1 cellular context compared by ENCODE assay signal in the genomic region with DNA sequence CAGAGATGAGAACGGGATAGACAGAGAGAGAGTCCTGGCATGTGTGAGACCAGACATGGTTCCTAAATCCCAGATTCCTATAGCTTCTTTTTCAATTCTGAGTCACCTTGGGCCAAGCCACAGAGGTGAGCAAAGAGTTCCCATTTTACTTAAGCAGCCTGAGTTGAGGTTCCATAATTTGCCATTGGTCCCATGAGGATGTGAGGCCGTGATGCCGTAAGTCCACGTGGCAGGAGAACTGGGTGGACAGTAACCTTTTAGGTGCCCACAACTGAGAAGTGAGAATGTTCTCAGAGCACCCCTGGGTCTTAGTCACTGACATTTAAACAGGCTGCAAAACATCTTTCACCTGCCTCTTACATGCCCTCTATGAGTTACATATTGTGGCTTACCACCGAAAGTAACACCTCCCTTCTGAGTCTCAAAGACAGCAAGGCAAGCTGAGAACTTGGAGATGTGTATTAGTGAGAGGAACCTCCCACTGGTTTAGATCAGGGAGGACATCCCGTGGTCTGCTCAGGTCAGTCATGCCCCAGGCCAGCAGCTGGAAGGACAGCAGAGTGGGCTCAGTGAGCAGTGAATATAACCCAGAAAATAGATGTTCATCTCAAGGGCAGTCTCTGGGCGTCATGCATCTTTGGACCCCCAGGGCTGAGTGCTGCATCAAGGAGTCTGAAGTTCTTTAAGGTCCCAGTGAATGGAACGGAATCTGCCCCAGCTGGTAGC.
TF ChIP-seq lines count a peak whose summit lies in the region.

No MANE protein-coding gene starts in this region.

TF ChIP-seq in GM12878, 131 proteins besides CTCF, POLR2A, EP300 and RAD21 (continued from another document and continues in another):
- TF ChIP-seq, protein P1, sequence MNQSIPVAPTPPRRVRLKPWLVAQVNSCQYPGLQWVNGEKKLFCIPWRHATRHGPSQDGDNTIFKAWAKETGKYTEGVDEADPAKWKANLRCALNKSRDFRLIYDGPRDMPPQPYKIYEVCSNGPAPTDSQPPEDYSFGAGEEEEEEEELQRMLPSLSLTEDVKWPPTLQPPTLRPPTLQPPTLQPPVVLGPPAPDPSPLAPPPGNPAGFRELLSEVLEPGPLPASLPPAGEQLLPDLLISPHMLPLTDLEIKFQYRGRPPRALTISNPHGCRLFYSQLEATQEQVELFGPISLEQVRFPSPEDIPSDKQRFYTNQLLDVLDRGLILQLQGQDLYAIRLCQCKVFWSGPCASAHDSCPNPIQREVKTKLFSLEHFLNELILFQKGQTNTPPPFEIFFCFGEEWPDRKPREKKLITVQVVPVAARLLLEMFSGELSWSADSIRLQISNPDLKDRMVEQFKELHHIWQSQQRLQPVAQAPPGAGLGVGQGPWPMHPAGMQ (IDR thresholded peaks at IDR 0.05; ENCODE audit: borderline replicate concordance), result no peak
- TF ChIP-seq BMI1 (IDR thresholded peaks at IDR 0.05; ENCODE audit: borderline replicate concordance) (peak; percentile 78; the same call in 1 of the 2 replicates), KAT2A (conservative IDR thresholded peaks at IDR 0.05; ENCODE audit: control insufficient read depth, low read depth, low read length) (no peak), HDGF (IDR thresholded peaks at IDR 0.05) (peak; percentile 47; the same call in 1 of the 2 replicates), LARP7 (IDR thresholded peaks at IDR 0.05) (0 out of 2 replicates have a peak, but pooled peaks have one; percentile 57), TARDBP (IDR thresholded peaks at IDR 0.05; ENCODE audit: borderline replicate concordance) (peak; percentile 67; the same call in 1 of the 2 replicates), TCF3 (IDR thresholded peaks at IDR 0.05; ENCODE audit: borderline replicate concordance, insufficient read depth, low read depth, low read length) (peak; percentile 91), NRF1 (conservative IDR thresholded peaks at IDR 0.05; ENCODE audit: low read depth, low read length) (no peak), SUZ12 (IDR thresholded peaks at IDR 0.05; ENCODE audit: unreplicated experiment) (no peak), ETV6 (conservative IDR thresholded peaks at IDR 0.05 in 1 of 2, IDR thresholded peaks at IDR 0.05 in 1 of 2; ENCODE audit: borderline replicate concordance in 1 of 2, low read depth in 1 of 2) (peak in 1 of 2 experiments; percentile 47; a peak in 1 of 4 replicates), NR2F1 (conservative IDR thresholded peaks at IDR 0.05) (peak; percentile 96), CBX3 (IDR thresholded peaks at IDR 0.05; ENCODE audit: borderline replicate concordance, low read depth) (no peak), IRF4 (IDR thresholded peaks at IDR 0.05; ENCODE audit: low read depth, low read length) (peak; percentile 99), SREBF1 (IDR thresholded peaks at IDR 0.05; ENCODE audit: low read length) (peak; percentile 21; the same call in 1 of the 2 replicates), HCFC1 (IDR thresholded peaks at IDR 0.05; ENCODE audit: low read length) (no peak; the same call in 1 of the 2 replicates), RCOR1 (conservative IDR thresholded peaks at IDR 0.05; ENCODE audit: low read depth, low read length) (no peak), CHD1 (IDR thresholded peaks at IDR 0.05; ENCODE audit: low read depth, low read length) (0 out of 2 replicates have a peak, but pooled peaks have one; percentile 19), WRNIP1 (IDR thresholded peaks at IDR 0.05; ENCODE audit: borderline replicate concordance, low read depth, low read length) (no peak), RUNX3 (IDR thresholded peaks at IDR 0.05; ENCODE audit: low read length) (peak; percentile 99), ZNF274 (IDR thresholded peaks at IDR 0.05; ENCODE audit: insufficient read depth, insufficient read length) (no peak), ZNF207 (IDR thresholded peaks at IDR 0.05; ENCODE audit: borderline replicate concordance) (peak; percentile 93), KLF5 (IDR thresholded peaks at IDR 0.05; ENCODE audit: partially characterized antibody) (peak; percentile 47), BRCA1 (IDR thresholded peaks at IDR 0.05; ENCODE audit: low read depth, low read length) (no peak), FOS (IDR thresholded peaks at IDR 0.05; ENCODE audit: borderline replicate concordance, extremely low read depth, insufficient read length) (no peak), FOXM1 (IDR thresholded peaks at IDR 0.05; ENCODE audit: low read depth, low read length) (peak; percentile 91), NBN (IDR thresholded peaks at IDR 0.05) (peak; percentile 98), MTA3 (IDR thresholded peaks at IDR 0.05; ENCODE audit: borderline replicate concordance, low read length) (peak; percentile 97; the same call in 1 of the 2 replicates), SUPT20H (IDR thresholded peaks at IDR 0.05; ENCODE audit: borderline replicate concordance, control insufficient read depth, low read depth, low read length) (no peak), YY1 (IDR thresholded peaks at IDR 0.05; ENCODE audit: low read depth, low read length) (no peak; the same call in 1 of the 2 replicates), CBFB (IDR thresholded peaks at IDR 0.05; ENCODE audit: low read depth) (peak; percentile 98), CEBPB (IDR thresholded peaks at IDR 0.05; ENCODE audit: borderline replicate concordance in 1 of 2, low read depth in 2 of 2, low read length in 2 of 2) (no peak), IKZF2 (IDR thresholded peaks at IDR 0.05) (peak; percentile 98 to 99), BCL11A (IDR thresholded peaks at IDR 0.05; ENCODE audit: low read depth, low read length) (peak; percentile 98), EGR1 (IDR thresholded peaks at IDR 0.05; ENCODE audit: borderline replicate concordance in 1 of 2, low read depth in 2 of 2, low read length in 2 of 2) (0 out of 3 replicates have a peak, but pooled peaks of 1 of the 2 experiments have one; percentile 5)
- TF ChIP-seq, protein P2, sequence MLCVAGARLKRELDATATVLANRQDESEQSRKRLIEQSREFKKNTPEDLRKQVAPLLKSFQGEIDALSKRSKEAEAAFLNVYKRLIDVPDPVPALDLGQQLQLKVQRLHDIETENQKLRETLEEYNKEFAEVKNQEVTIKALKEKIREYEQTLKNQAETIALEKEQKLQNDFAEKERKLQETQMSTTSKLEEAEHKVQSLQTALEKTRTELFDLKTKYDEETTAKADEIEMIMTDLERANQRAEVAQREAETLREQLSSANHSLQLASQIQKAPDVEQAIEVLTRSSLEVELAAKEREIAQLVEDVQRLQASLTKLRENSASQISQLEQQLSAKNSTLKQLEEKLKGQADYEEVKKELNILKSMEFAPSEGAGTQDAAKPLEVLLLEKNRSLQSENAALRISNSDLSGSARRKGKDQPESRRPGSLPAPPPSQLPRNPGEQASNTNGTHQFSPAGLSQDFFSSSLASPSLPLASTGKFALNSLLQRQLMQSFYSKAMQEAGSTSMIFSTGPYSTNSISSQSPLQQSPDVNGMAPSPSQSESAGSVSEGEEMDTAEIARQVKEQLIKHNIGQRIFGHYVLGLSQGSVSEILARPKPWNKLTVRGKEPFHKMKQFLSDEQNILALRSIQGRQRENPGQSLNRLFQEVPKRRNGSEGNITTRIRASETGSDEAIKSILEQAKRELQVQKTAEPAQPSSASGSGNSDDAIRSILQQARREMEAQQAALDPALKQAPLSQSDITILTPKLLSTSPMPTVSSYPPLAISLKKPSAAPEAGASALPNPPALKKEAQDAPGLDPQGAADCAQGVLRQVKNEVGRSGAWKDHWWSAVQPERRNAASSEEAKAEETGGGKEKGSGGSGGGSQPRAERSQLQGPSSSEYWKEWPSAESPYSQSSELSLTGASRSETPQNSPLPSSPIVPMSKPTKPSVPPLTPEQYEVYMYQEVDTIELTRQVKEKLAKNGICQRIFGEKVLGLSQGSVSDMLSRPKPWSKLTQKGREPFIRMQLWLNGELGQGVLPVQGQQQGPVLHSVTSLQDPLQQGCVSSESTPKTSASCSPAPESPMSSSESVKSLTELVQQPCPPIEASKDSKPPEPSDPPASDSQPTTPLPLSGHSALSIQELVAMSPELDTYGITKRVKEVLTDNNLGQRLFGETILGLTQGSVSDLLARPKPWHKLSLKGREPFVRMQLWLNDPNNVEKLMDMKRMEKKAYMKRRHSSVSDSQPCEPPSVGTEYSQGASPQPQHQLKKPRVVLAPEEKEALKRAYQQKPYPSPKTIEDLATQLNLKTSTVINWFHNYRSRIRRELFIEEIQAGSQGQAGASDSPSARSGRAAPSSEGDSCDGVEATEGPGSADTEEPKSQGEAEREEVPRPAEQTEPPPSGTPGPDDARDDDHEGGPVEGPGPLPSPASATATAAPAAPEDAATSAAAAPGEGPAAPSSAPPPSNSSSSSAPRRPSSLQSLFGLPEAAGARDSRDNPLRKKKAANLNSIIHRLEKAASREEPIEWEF (IDR thresholded peaks at IDR 0.05; ENCODE audit: insufficient replicate concordance, low read depth, low read length), result peak; percentile 25
- TF ChIP-seq, protein P3, sequence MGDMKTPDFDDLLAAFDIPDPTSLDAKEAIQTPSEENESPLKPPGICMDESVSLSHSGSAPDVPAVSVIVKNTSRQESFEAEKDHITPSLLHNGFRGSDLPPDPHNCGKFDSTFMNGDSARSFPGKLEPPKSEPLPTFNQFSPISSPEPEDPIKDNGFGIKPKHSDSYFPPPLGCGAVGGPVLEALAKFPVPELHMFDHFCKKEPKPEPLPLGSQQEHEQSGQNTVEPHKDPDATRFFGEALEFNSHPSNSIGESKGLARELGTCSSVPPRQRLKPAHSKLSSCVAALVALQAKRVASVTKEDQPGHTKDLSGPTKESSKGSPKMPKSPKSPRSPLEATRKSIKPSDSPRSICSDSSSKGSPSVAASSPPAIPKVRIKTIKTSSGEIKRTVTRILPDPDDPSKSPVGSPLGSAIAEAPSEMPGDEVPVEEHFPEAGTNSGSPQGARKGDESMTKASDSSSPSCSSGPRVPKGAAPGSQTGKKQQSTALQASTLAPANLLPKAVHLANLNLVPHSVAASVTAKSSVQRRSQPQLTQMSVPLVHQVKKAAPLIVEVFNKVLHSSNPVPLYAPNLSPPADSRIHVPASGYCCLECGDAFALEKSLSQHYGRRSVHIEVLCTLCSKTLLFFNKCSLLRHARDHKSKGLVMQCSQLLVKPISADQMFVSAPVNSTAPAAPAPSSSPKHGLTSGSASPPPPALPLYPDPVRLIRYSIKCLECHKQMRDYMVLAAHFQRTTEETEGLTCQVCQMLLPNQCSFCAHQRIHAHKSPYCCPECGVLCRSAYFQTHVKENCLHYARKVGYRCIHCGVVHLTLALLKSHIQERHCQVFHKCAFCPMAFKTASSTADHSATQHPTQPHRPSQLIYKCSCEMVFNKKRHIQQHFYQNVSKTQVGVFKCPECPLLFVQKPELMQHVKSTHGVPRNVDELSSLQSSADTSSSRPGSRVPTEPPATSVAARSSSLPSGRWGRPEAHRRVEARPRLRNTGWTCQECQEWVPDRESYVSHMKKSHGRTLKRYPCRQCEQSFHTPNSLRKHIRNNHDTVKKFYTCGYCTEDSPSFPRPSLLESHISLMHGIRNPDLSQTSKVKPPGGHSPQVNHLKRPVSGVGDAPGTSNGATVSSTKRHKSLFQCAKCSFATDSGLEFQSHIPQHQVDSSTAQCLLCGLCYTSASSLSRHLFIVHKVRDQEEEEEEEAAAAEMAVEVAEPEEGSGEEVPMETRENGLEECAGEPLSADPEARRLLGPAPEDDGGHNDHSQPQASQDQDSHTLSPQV (IDR thresholded peaks at IDR 0.05), result peak; percentile 59
- TF ChIP-seq, protein P4, sequence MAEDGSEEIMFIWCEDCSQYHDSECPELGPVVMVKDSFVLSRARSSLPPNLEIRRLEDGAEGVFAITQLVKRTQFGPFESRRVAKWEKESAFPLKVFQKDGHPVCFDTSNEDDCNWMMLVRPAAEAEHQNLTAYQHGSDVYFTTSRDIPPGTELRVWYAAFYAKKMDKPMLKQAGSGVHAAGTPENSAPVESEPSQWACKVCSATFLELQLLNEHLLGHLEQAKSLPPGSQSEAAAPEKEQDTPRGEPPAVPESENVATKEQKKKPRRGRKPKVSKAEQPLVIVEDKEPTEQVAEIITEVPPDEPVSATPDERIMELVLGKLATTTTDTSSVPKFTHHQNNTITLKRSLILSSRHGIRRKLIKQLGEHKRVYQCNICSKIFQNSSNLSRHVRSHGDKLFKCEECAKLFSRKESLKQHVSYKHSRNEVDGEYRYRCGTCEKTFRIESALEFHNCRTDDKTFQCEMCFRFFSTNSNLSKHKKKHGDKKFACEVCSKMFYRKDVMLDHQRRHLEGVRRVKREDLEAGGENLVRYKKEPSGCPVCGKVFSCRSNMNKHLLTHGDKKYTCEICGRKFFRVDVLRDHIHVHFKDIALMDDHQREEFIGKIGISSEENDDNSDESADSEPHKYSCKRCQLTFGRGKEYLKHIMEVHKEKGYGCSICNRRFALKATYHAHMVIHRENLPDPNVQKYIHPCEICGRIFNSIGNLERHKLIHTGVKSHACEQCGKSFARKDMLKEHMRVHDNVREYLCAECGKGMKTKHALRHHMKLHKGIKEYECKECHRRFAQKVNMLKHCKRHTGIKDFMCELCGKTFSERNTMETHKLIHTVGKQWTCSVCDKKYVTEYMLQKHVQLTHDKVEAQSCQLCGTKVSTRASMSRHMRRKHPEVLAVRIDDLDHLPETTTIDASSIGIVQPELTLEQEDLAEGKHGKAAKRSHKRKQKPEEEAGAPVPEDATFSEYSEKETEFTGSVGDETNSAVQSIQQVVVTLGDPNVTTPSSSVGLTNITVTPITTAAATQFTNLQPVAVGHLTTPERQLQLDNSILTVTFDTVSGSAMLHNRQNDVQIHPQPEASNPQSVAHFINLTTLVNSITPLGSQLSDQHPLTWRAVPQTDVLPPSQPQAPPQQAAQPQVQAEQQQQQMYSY (CRISPR knock-in tag; IDR thresholded peaks at IDR 0.05), result peak; percentile 54; the same call in 1 of the 2 replicates
- TF ChIP-seq, protein P5, sequence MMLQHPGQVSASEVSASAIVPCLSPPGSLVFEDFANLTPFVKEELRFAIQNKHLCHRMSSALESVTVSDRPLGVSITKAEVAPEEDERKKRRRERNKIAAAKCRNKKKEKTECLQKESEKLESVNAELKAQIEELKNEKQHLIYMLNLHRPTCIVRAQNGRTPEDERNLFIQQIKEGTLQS (IDR thresholded peaks at IDR 0.05; ENCODE audit: borderline replicate concordance, extremely low read depth, low read depth, low read length), result no peak
